In the genomic region with DNA sequence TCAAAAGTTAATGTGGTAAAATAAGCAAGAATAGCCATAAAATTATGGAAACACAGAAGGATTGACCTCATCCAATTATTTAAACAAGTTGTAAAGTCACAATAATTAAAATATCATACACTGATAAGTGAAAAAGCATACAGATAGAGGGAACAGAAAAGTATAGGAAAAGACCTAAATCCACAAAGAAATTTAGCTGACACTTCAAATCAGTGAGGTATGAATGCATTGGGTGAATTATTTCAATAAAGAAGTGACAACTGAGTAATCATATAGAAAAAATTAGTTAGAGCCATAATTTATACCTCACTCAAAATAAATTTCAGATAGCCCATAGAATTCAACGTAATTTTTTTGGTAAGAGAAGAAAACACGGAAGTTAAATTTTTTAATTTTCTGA, we compare ENCODE assay signal across 19 cellular contexts. TPM values are rescaled to one million over a fixed set of nuclear protein-coding genes. Genes with fewer than 3 reads are reported as not detected.
DNase-seq lines count a peak whose midpoint lies in the region; ATAC-seq and TF ChIP-seq lines count a peak whose summit lies in the region.
"Had no signal": no experiment of that assay in that cellular context is flagged by ENCODE, and none has a peak within 500 bp of the region (broad histone marks: within the 10 kb centered on the region; RNA-seq: fewer than 3 reads in every experiment).

No MANE protein-coding gene starts in this region.

- BruUV-seq in Panc1 (replicated peaks; lab: Mats Ljungman, UMichigan): TSS peak; percentile 27

- CTCF ChIA-PET in Panc1 (lab: Charles Lee): interaction anchor here (0.9 kb wide), 1 partner anchor 25 kb away, joined by 3 read pairs; a partner anchor contains a TSS

- H3K27ac ChIP-seq in DOHH2 (ENCODE audit: low read depth, low read length) (no peak overlapping the region), KOPT-K1 (ENCODE audit: low read depth, low read length, poor library complexity, severe bottlenecking) (peak overlapping the region; percentile 37), Panc1 (ENCODE audit: low read length) (no peak overlapping the region), lower lobe of right lung (no peak overlapping the region)
- H3K27ac ChIP-seq: BLaER1, C4-2B had no signal

- H3F3A ChIP-seq in DOHH2 (ENCODE audit: control insufficient read depth, insufficient read depth): no peaks in the 10 kb centered on the region

- in situ Hi-C loops in Panc1 (cut with HindIII; ENCODE audit: low pct_unique_long_range_greater_than_20kb, low sequenced_read_pairs): no loop called here

- POLR2A ChIA-PET in Panc1 (lab: Charles Lee): no interaction called here

- H3K79me2 ChIP-seq in DOHH2 (ENCODE audit: control insufficient read depth, low read length): peaks cover 63% of the 10 kb centered on the region

- H3K27me3 ChIP-seq in DOHH2 (ENCODE audit: control insufficient read depth, low read length): no peaks in the 10 kb centered on the region
- H3K27me3 ChIP-seq in Panc1 (ENCODE audit: control insufficient read depth, insufficient read depth, low read length): no peaks in the 10 kb centered on the region
- H3K27me3 ChIP-seq in lower lobe of right lung (ENCODE audit: low read depth): no peaks in the 10 kb centered on the region
- H3K27me3 ChIP-seq: BLaER1 had no signal

- intact Hi-C loops in Panc1 (cut with micrococcal nuclease; ENCODE audit: unreplicated experiment) (no loop called here), lower lobe of right lung (cut with DNase I) (no loop called here)

- H3K4me3 ChIP-seq in DOHH2 (ENCODE audit: low read length): peak overlapping the region; percentile 7; the same call in 1 of the 2 replicates
- no peak overlapping the region for H3K4me3 ChIP-seq in Panc1 (ENCODE audit: low read depth in 2 of 2, low read length in 2 of 2)
- H3K4me3 ChIP-seq in lower lobe of right lung: no peak overlapping the region
- H3K4me3 ChIP-seq: BLaER1, GM12878, GM23338 had no signal

- H3K9me3 ChIP-seq in DOHH2 (ENCODE audit: control insufficient read depth, insufficient read depth, low read length) (no peaks in the 10 kb centered on the region), KOPT-K1 (ENCODE audit: insufficient read depth, low read length, poor library complexity, severe bottlenecking) (no peaks in the 10 kb centered on the region), Panc1 (ENCODE audit: control insufficient read depth, insufficient read depth, low read depth, low read length) (no peaks in the 10 kb centered on the region), lower lobe of right lung (no peaks in the 10 kb centered on the region)
- H3K9me3 ChIP-seq: BLaER1, Caco-2 had no signal

- DNase-seq in Panc1 (ENCODE audit: low read depth, low spot score) (no peak), lower lobe of right lung (no peak), iPS-NIHi7 (ENCODE audit: extremely low spot score) (no peak), NCI-H2196 (lab: John Stamatoyannopoulos, UW; ENCODE audit: unreplicated experiment) (no peak)
- DNase-seq: Caco-2; CD4-positive, CD25-positive, alpha-beta regulatory T cell; CD8-positive, alpha-beta T cell; DMS153; DND-41; EL; GDM1; H9 had no signal

- no peaks in the 10 kb centered on the region for H3K9me2 ChIP-seq in DOHH2 (replicated peaks; ENCODE audit: control insufficient read depth, low read length)

- TF ChIP-seq CTCF in DOHH2 (IDR thresholded peaks at IDR 0.05; ENCODE audit: low read depth, low read length, poor library complexity, severe bottlenecking): no peak
- TF ChIP-seq CTCF in Panc1 (IDR thresholded peaks at IDR 0.05): no peak
- no peak for TF ChIP-seq CTCF in lower lobe of right lung (IDR thresholded peaks at IDR 0.05)

- H3K4me1 ChIP-seq in DOHH2 (ENCODE audit: control insufficient read depth, low read length) (peaks cover 55% of the 10 kb centered on the region), Panc1 (ENCODE audit: control insufficient read depth, insufficient read depth, low read length) (no peaks in the 10 kb centered on the region), lower lobe of right lung (no peaks in the 10 kb centered on the region)
- H3K4me1 ChIP-seq: BLaER1, Caco-2 had no signal

- peak overlapping the region; percentile 32 for H3K4me2 ChIP-seq in DOHH2 (ENCODE audit: low read length)
- H3K4me2 ChIP-seq: BLaER1, GM23338 had no signal

- H4K20me1 ChIP-seq in DOHH2 (ENCODE audit: control insufficient read depth, insufficient read depth, low read depth, low read length): no peaks in the 10 kb centered on the region

- H3K36me3 ChIP-seq in DOHH2 (ENCODE audit: control insufficient read depth, low read length) (no peaks in the 10 kb centered on the region), KOPT-K1 (ENCODE audit: insufficient read depth, low read length) (no peaks in the 10 kb centered on the region), Panc1 (ENCODE audit: control insufficient read depth, insufficient read depth, low read length) (no peaks in the 10 kb centered on the region), lower lobe of right lung (no peaks in the 10 kb centered on the region)
- H3K36me3 ChIP-seq: BLaER1 had no signal

- ATAC-seq in Panc1 (no peak), lower lobe of right lung (no peak)
- ATAC-seq: CD8-positive, alpha-beta T cell; GM12878; GM23338; HCT116 had no signal

RNA-seq across cellular contexts. Expression of a gene that starts 25.1 kb away (rescaled TPM):
- 66.3 TPM for total RNA-seq in Panc1 (2021; ENCODE audit: unreplicated experiment)
- polyA plus RNA-seq in Panc1 (2012; ENCODE audit: insufficient read length): 23.9 TPM
- total RNA-seq in lower lobe of right lung: 41.3 TPM
